ENCODE assay signal across 15 cellular contexts in genomic region chrX:35439692-35440091, GRCh38.
DNase-seq lines count a peak whose midpoint lies in the region; ATAC-seq and TF ChIP-seq lines count a peak whose summit lies in the region.
"Had no signal": no experiment of that assay in that cellular context is flagged by ENCODE, and none has a peak within 500 bp of the region (broad histone marks: within the 10 kb centered on the region; RNA-seq: fewer than 3 reads in every experiment).

No MANE protein-coding gene starts in this region.

- no peaks in the 10 kb centered on the region for H3K36me3 ChIP-seq in right lobe of liver

- no peaks in the 10 kb centered on the region for H3K36me3 Mint-ChIP-seq in activated CD8-positive, alpha-beta memory T cell treated with anti-CD3 and anti-CD28 coated beads, Interleukin-2, amount 10 ng/mL, durations not matched to agents 7 days and 5 days
- H3K36me3 Mint-ChIP-seq in activated T-cell treated with anti-CD3 and anti-CD28 coated beads, Interleukin-2, amount 50 U/mL, for 24 hours (ENCODE audit: low read depth): no peaks in the 10 kb centered on the region

- no peaks in the 10 kb centered on the region for H3K27me3 Mint-ChIP-seq in activated CD8-positive, alpha-beta memory T cell treated with anti-CD3 and anti-CD28 coated beads, Interleukin-2, amount 10 ng/mL, durations not matched to agents 7 days and 5 days
- H3K27me3 Mint-ChIP-seq in activated T-cell treated with anti-CD3 and anti-CD28 coated beads, Interleukin-2, amount 50 U/mL, for 24 hours: peaks cover 12% of the 10 kb centered on the region
- H3K27me3 Mint-ChIP-seq: B cell; CD4-positive, alpha-beta T cell had no signal

- no peak overlapping the region for H3K27ac Mint-ChIP-seq in activated CD8-positive, alpha-beta memory T cell treated with anti-CD3 and anti-CD28 coated beads, Interleukin-2, amount 10 ng/mL, durations not matched to agents 7 days and 5 days
- H3K27ac Mint-ChIP-seq in activated T-cell treated with anti-CD3 and anti-CD28 coated beads, Interleukin-2, amount 50 U/mL, for 24 hours: no peak overlapping the region
- H3K27ac Mint-ChIP-seq: B cell; CD4-positive, alpha-beta T cell had no signal

- H3K27ac ChIP-seq in right lobe of liver: peak overlapping the region; percentile 41 to 79 (median 70)

- H3K4me1 ChIP-seq in right lobe of liver: no peaks in the 10 kb centered on the region

- intact Hi-C loops in right lobe of liver (cut with DNase I): no loop called here

- H3K9me3 ChIP-seq in right lobe of liver: no peaks in the 10 kb centered on the region

- no peaks in the 10 kb centered on the region for H3K4me1 Mint-ChIP-seq in activated CD8-positive, alpha-beta memory T cell treated with anti-CD3 and anti-CD28 coated beads, Interleukin-2, amount 10 ng/mL, durations not matched to agents 7 days and 5 days
- no peaks in the 10 kb centered on the region for H3K4me1 Mint-ChIP-seq in activated T-cell treated with anti-CD3 and anti-CD28 coated beads, Interleukin-2, amount 50 U/mL, for 24 hours (ENCODE audit: low read depth)
- H3K4me1 Mint-ChIP-seq: B cell had no signal

- TF ChIP-seq POLR2A in right lobe of liver (IDR thresholded peaks at IDR 0.05): peak; percentile 27

- DNase-seq in DMS53 (lab: John Stamatoyannopoulos, UW): peak; percentile 80
- DNase-seq in NOMO-1 treated with DMSO at 0.1 percent for 48 hours (lab: John Stamatoyannopoulos, UW; ENCODE audit: unreplicated experiment): peak; percentile 33
- DNase-seq in epithelial cell of esophagus (ENCODE audit: low read depth): peak; percentile 14
- peak in 1 of 3 donors; percentile 32 for DNase-seq in right lobe of liver
- no peak for DNase-seq in activated CD8-positive, alpha-beta memory T cell treated with anti-CD3 and anti-CD28 coated beads, Interleukin-2, amount 10 ng/mL, durations not matched to agents 7 days and 5 days
- DNase-seq in activated CD4-positive, alpha-beta T cell treated with anti-CD3 and anti-CD28 coated beads, Interleukin-2, amount 50 U/mL, for 48 hours: no peak
- DNase-seq in activated T-cell treated with anti-CD3 and anti-CD28 coated beads, Interleukin-2, amount 50 U/mL, for 24 hours: no peak
- DNase-seq: CD4-positive, alpha-beta T cell; GF-D8; Kasumi-1; MV-4-11; NCI-H1436; NCI-H226; Right ventricle myocardium superior had no signal

- H3K4me3 ChIP-seq in epithelial cell of esophagus (ENCODE audit: low read length) (no peak overlapping the region), right lobe of liver (no peak overlapping the region)

- peak; percentile 80 to 93 (median 81) for ATAC-seq in right lobe of liver
- ATAC-seq in activated CD8-positive, alpha-beta memory T cell treated with anti-CD3 and anti-CD28 coated beads, Interleukin-2, amount 10 ng/mL, durations not matched to agents 7 days and 5 days: no peak

- no peak overlapping the region for H3K4me3 Mint-ChIP-seq in activated CD8-positive, alpha-beta memory T cell treated with anti-CD3 and anti-CD28 coated beads, Interleukin-2, amount 10 ng/mL, durations not matched to agents 7 days and 5 days
- no peak overlapping the region for H3K4me3 Mint-ChIP-seq in activated T-cell treated with anti-CD3 and anti-CD28 coated beads, Interleukin-2, amount 50 U/mL, for 24 hours
- H3K4me3 Mint-ChIP-seq: B cell; CD4-positive, alpha-beta T cell had no signal

- CTCF ChIA-PET in activated CD8-positive, alpha-beta memory T cell treated with anti-CD3 and anti-CD28 coated beads, Interleukin-2, amount 10 ng/mL, durations not matched to agents 7 days and 5 days (lab: Charles Lee): no interaction called here

- peaks cover 2% of the 10 kb centered on the region for H3K9me3 Mint-ChIP-seq in activated CD8-positive, alpha-beta memory T cell treated with anti-CD3 and anti-CD28 coated beads, Interleukin-2, amount 10 ng/mL, durations not matched to agents 7 days and 5 days (ENCODE audit: low read depth)
- H3K9me3 Mint-ChIP-seq in activated T-cell treated with anti-CD3 and anti-CD28 coated beads, Interleukin-2, amount 50 U/mL, for 24 hours: no peaks in the 10 kb centered on the region
- H3K9me3 Mint-ChIP-seq: CD4-positive, alpha-beta T cell had no signal

- 42% methylated on average over 2 of the region's 2 CpGs for WGBS in right lobe of liver (ENCODE audit: insufficient coverage, low coverage, low lambda C conversion rate, missing lambda C conversion rate)

- no peak for TF ChIP-seq CTCF in epithelial cell of esophagus (IDR thresholded peaks at IDR 0.05; ENCODE audit: insufficient read depth, low read depth, low read length, missing control alignments)
- TF ChIP-seq CTCF in right lobe of liver (IDR thresholded peaks at IDR 0.05): no peak

- peaks cover 0 to 3% of the 10 kb centered on the region in 2 donors for H3K27me3 ChIP-seq in right lobe of liver

Comparison
In these comparisons a context has a peak if more than half of its experiments do, and no peak if none do; other contexts are left out.
1. DNase-seq: peak in DMS53 (single experiment), NOMO-1 treated with DMSO at 0.1 percent for 48 hours (single experiment) and epithelial cell of esophagus (single experiment); none in activated CD8-positive, alpha-beta memory T cell treated with anti-CD3 and anti-CD28 coated beads, Interleukin-2, amount 10 ng/mL, durations not matched to agents 7 days and 5 days (single experiment), activated CD4-positive, alpha-beta T cell treated with anti-CD3 and anti-CD28 coated beads, Interleukin-2, amount 50 U/mL, for 48 hours (0 of 2) and activated T-cell treated with anti-CD3 and anti-CD28 coated beads, Interleukin-2, amount 50 U/mL, for 24 hours (single experiment).